In genomic region chr3:187736418-187736871, GRCh38 we compare ENCODE assay signal across 10 cellular contexts. TPM values are rescaled to one million over a fixed set of nuclear protein-coding genes. Genes with fewer than 3 reads are reported as not detected.
DNase-seq lines count a peak whose midpoint lies in the region; ATAC-seq and TF ChIP-seq lines count a peak whose summit lies in the region.
"Had no signal": no experiment of that assay in that cellular context is flagged by ENCODE, and none has a peak within 500 bp of the region (broad histone marks: within the 10 kb centered on the region; RNA-seq: fewer than 3 reads in every experiment).

No MANE protein-coding gene starts in this region.

- H3K9me3 Mint-ChIP-seq in CD14-positive monocyte (no peaks in the 10 kb centered on the region), natural killer cell (no peaks in the 10 kb centered on the region)
- no peaks in the 10 kb centered on the region for H3K9me3 Mint-ChIP-seq in effector memory CD8-positive, alpha-beta T cell

- H3K27me3 ChIP-seq in MM.1S (replicated peaks; ENCODE audit: insufficient read depth, low read length) = peaks cover 20% of the 10 kb centered on the region
- H3K27me3 ChIP-seq in prostate gland (replicated peaks; ENCODE audit: insufficient read depth) = no peaks in the 10 kb centered on the region

- peaks cover 13% of the 10 kb centered on the region for H3F3A ChIP-seq in MM.1S (ENCODE audit: insufficient read depth, low read length)

- no peak overlapping the region for H3K9ac ChIP-seq in MM.1S (ENCODE audit: low read length)

- H3K27me3 Mint-ChIP-seq in CD14-positive monocyte (ENCODE audit: low read depth in 3 of 3) (peaks cover 0 to 9% (median 3%) of the 10 kb centered on the region in 3 donors), natural killer cell (ENCODE audit: low read depth in 2 of 2) (no peaks in the 10 kb centered on the region)
- H3K27me3 Mint-ChIP-seq in effector memory CD8-positive, alpha-beta T cell = no peaks in the 10 kb centered on the region

- no peaks in the 10 kb centered on the region for H3K79me2 ChIP-seq in MM.1S (ENCODE audit: low read length)

- H3K9me3 ChIP-seq in MM.1S (replicated peaks; ENCODE audit: insufficient read depth, low read length) (no peaks in the 10 kb centered on the region), prostate gland (no peaks in the 10 kb centered on the region)

- no peak overlapping the region for H3K4me2 ChIP-seq in MM.1S (ENCODE audit: low read depth, low read length)

- H2AFZ ChIP-seq in MM.1S (ENCODE audit: low read length) = no peak overlapping the region

- ATAC-seq in effector memory CD8-positive, alpha-beta T cell (replicated peaks) = no peak
- ATAC-seq in natural killer cell = no peak
- ATAC-seq: GM12878 had no signal

- H3K4me3 Mint-ChIP-seq in CD14-positive monocyte (peak overlapping the region; percentile 95 to 100), natural killer cell (peak overlapping the region; percentile 99)
- peak overlapping the region; percentile 97 to 99 for H3K4me3 Mint-ChIP-seq in effector memory CD8-positive, alpha-beta T cell

- H3K4me3 ChIP-seq in MM.1S (ENCODE audit: low read length) (no peak overlapping the region), prostate gland (no peak overlapping the region)
- H3K4me3 ChIP-seq: GM12878 had no signal

- WGBS in prostate gland = 65% methylated on average over 8 of the region's 8 CpGs

- TF ChIP-seq CTCF in CD14-positive monocyte (IDR thresholded peaks at IDR 0.05) (no peak), natural killer cell (IDR thresholded peaks at IDR 0.05) (no peak), MM.1S (IDR thresholded peaks at IDR 0.05; ENCODE audit: low read length) (no peak), prostate gland (IDR thresholded peaks at IDR 0.05) (no peak)

- peak; percentile 71 for DNase-seq in CD14-positive monocyte (ENCODE audit: low spot score)
- peak; percentile 82 for DNase-seq in NCI-H460 (ENCODE audit: extremely low read depth, low read depth)
- no peak for DNase-seq in effector memory CD8-positive, alpha-beta T cell
- DNase-seq in natural killer cell = no peak
- DNase-seq in NCI-H187 (lab: John Stamatoyannopoulos, UW) = no peak
- no peak for DNase-seq in MM.1S
- no peak for DNase-seq in hippocampal formation (lab: John Stamatoyannopoulos, UW)
- no peak for DNase-seq in prostate gland (ENCODE audit: low spot score)
- DNase-seq: NCI-H510A treated with DMSO at 0.1 percent for 48 hours had no signal

- H3K27ac Mint-ChIP-seq in CD14-positive monocyte = peak overlapping the region; percentile 63 to 100 (median 100)
- H3K27ac Mint-ChIP-seq in effector memory CD8-positive, alpha-beta T cell = peak overlapping the region; percentile 98 to 99
- peak overlapping the region; percentile 97 to 100 for H3K27ac Mint-ChIP-seq in natural killer cell

- no peaks in the 10 kb centered on the region for H4K20me1 ChIP-seq in MM.1S (ENCODE audit: insufficient read depth, low read length)

- H3K4me1 ChIP-seq in MM.1S (ENCODE audit: low read length) = peaks cover 7% of the 10 kb centered on the region
- H3K4me1 ChIP-seq in prostate gland (replicated peaks) = peaks cover 3% of the 10 kb centered on the region

- H3K36me3 Mint-ChIP-seq in CD14-positive monocyte (peaks cover 61 to 63% of the 10 kb centered on the region in 2 donors), natural killer cell (no peaks in the 10 kb centered on the region)
- H3K36me3 Mint-ChIP-seq in effector memory CD8-positive, alpha-beta T cell (ENCODE audit: insufficient read depth) = peaks cover 62% of the 10 kb centered on the region

- H3K4me1 Mint-ChIP-seq in CD14-positive monocyte (peaks cover 45% of the 10 kb centered on the region), natural killer cell (peaks cover 39 to 42% of the 10 kb centered on the region in 2 donors)
- H3K4me1 Mint-ChIP-seq in effector memory CD8-positive, alpha-beta T cell (ENCODE audit: low read depth in 2 of 2) = peaks cover 36 to 39% of the 10 kb centered on the region in 2 donors

- H3K9me2 ChIP-seq in MM.1S (replicated peaks; ENCODE audit: insufficient read depth, low read length) = no peaks in the 10 kb centered on the region

- TF ChIP-seq POLR2A in prostate gland (IDR thresholded peaks at IDR 0.05) = no peak

- H3K27ac ChIP-seq in MM.1S (ENCODE audit: low read length) (no peak overlapping the region), prostate gland (peak overlapping the region in 1 of 2 donors; percentile 97)

- intact Hi-C loops in CD14-positive monocyte (cut with micrococcal nuclease) (loop anchor here (10.0 kb wide), 1 partner anchor 1088 kb away; no protein-coding TSS in a partner anchor), natural killer cell (cut with micrococcal nuclease) (no loop called here), prostate gland (cut with DNase I) (loop anchor here (5.0 kb wide), 1 partner anchor 1411 kb away; no protein-coding TSS in a partner anchor)

- H3K36me3 ChIP-seq in MM.1S (replicated peaks; ENCODE audit: insufficient read depth, low read length) = no peaks in the 10 kb centered on the region
- peaks cover 4 to 7% of the 10 kb centered on the region in 2 donors for H3K36me3 ChIP-seq in prostate gland

RNA-seq across cellular contexts. Expression of gene BCL6, which starts 8.8 kb away (rescaled TPM):
- polyA plus RNA-seq in CD14-positive monocyte = 10 to 100 TPM; 33.2 to 34.9 TPM
- total RNA-seq in NCI-H460 (2014; rRNA removed; shearing (Covaris generic)) = 11.0 and 13.7 TPM in 2 replicates
- 8.0 and 10.3 TPM in 2 replicates for polyA plus RNA-seq in NCI-H460 (2014; cell fraction: nucleus; rRNA removed)
- total RNA-seq in natural killer cell (10 to 100 TPM; 41.0 to 59.0 (median 45.2) TPM), prostate gland (100 to 1,000 TPM in 1 of 2 donors, 10 to 100 TPM in 1; 50.1 to 105 TPM)

RNA-seq across cellular contexts. Expression of gene RTP2, which starts 34.1 kb away (rescaled TPM):
- not detected for polyA plus RNA-seq in CD14-positive monocyte
- total RNA-seq in NCI-H460 (2014; rRNA removed; shearing (Covaris generic)) = not detected in 2 replicates
- not detected in 2 replicates for polyA plus RNA-seq in NCI-H460 (2014; cell fraction: nucleus; rRNA removed)
- total RNA-seq in natural killer cell = not detected
- total RNA-seq in prostate gland = not detected
- total RNA-seq: GM12878 had no signal
- polyA plus RNA-seq: GM12878 had no signal

Comparison
In these comparisons a context has a peak if more than half of its experiments do, and no peak if none do; other contexts are left out.
1. DNase-seq: peak in CD14-positive monocyte (single experiment) and NCI-H460 (single experiment); none in effector memory CD8-positive, alpha-beta T cell (0 of 3), natural killer cell (single experiment), NCI-H187 (0 of 2), MM.1S (single experiment), hippocampal formation (0 of 2) and prostate gland (single experiment).
2. Peak in every context shown above with its lines, with median percentiles within 50 percentile points of each other: H3K27ac Mint-ChIP-seq and H3K4me3 Mint-ChIP-seq.